25 cellular contexts compared by ENCODE assay signal in genomic region chr17:32684087-32684828, GRCh38.
DNase-seq lines count a peak whose midpoint lies in the region; ATAC-seq and TF ChIP-seq lines count a peak whose summit lies in the region.
"Had no signal": no experiment of that assay in that cellular context is flagged by ENCODE, and none has a peak within 500 bp of the region (broad histone marks: within the 10 kb centered on the region; RNA-seq: fewer than 3 reads in every experiment).

No MANE protein-coding gene starts in this region.

- H3K4me1 ChIP-seq in HUES64 (ENCODE audit: insufficient read depth, low read length) = peaks cover 5% of the 10 kb centered on the region
- no peaks in the 10 kb centered on the region for H3K4me1 ChIP-seq in iPS-15b (ENCODE audit: control insufficient read depth, insufficient read depth, low read length)
- H3K4me1 ChIP-seq: pancreas, SJCRH30, testis had no signal

- no peak overlapping the region for H3K27ac Mint-ChIP-seq in progenitor cell of endocrine pancreas
- no peak overlapping the region for H3K27ac Mint-ChIP-seq in HFFc6
- H3K27ac Mint-ChIP-seq: CD4-positive, alpha-beta memory T cell; dendritic cell treated with granulocyte-macrophage colony-stimulating factor and Interleukin-4, amounts not matched to agents 40 ng/mL and 50 ng/mL, for 4 days; stimulated activated naive B cell treated with anti-CD40 and anti-IgM and Interleukin-4, amounts not matched to agents 10 μg/mL and 1 μg/mL and 100 μg/mL, for 72 hours; T-helper 17 cell had no signal

- peak overlapping the region; percentile 55 for H3K4me3 Mint-ChIP-seq in progenitor cell of endocrine pancreas (ENCODE audit: low read depth)
- no peak overlapping the region for H3K4me3 Mint-ChIP-seq in HFFc6
- H3K4me3 Mint-ChIP-seq: CD4-positive, alpha-beta memory T cell; dendritic cell treated with granulocyte-macrophage colony-stimulating factor and Interleukin-4, amounts not matched to agents 40 ng/mL and 50 ng/mL, for 4 days; stimulated activated naive B cell treated with anti-CD40 and anti-IgM and Interleukin-4, amounts not matched to agents 10 μg/mL and 1 μg/mL and 100 μg/mL, for 72 hours; T-helper 17 cell had no signal

- peaks cover 8% of the 10 kb centered on the region for H3K9me3 Mint-ChIP-seq in progenitor cell of endocrine pancreas (ENCODE audit: low read depth)
- peaks cover 4% of the 10 kb centered on the region; the same call in 1 of the 2 replicates for H3K9me3 Mint-ChIP-seq in HFFc6
- H3K9me3 Mint-ChIP-seq: dendritic cell treated with granulocyte-macrophage colony-stimulating factor and Interleukin-4, amounts not matched to agents 40 ng/mL and 50 ng/mL, for 4 days had no signal

- H3K36me3 ChIP-seq in HUES64 (ENCODE audit: insufficient read depth, low read length) (no peaks in the 10 kb centered on the region), iPS-15b (ENCODE audit: control insufficient read depth, insufficient read depth, low read length) (no peaks in the 10 kb centered on the region)
- H3K36me3 ChIP-seq: pancreas, SJCRH30 had no signal

- H3K9me3 ChIP-seq in HUES64 (ENCODE audit: insufficient read depth, low read depth, low read length) (peaks cover 5% of the 10 kb centered on the region; the same call in 1 of the 2 replicates), iPS-15b (ENCODE audit: control insufficient read depth, insufficient read depth, low read length) (no peaks in the 10 kb centered on the region)
- H3K9me3 ChIP-seq: pancreas, testis had no signal

- H3K27ac ChIP-seq in HUES64 (ENCODE audit: low read depth, low read length) (0 out of 2 replicates have a peak overlapping the region, but pooled peaks have one; percentile 30), angular gyrus (ENCODE audit: low read depth, low read length) (peak overlapping the region; percentile 15)
- H3K27ac ChIP-seq: hepatocyte, KMS-11, pancreas, SJCRH30, testis, VCaP had no signal

- no peak for DNase-seq in progenitor cell of endocrine pancreas (ENCODE audit: low spot score, unreplicated experiment)
- no peak for DNase-seq in HFFc6
- DNase-seq: activated CD4-positive, alpha-beta T cell treated with anti-CD3 and anti-CD28 coated beads, Interleukin-2, amount 50 U/mL, for 4 hours; activated gamma-delta T cell; activated T-cell treated with anti-CD3 and anti-CD28 coated beads for 4 hours; CD4-positive, alpha-beta memory T cell; DMS153; foreskin fibroblast; kidney; NCI-H526; pancreas; SJCRH30; stimulated activated naive B cell treated with anti-CD40 and anti-IgM and Interleukin-4, amounts not matched to agents 10 μg/mL and 1 μg/mL and 100 μg/mL, for 72 hours; T-helper 17 cell; testis had no signal

- no peaks in the 10 kb centered on the region for H3K27me3 ChIP-seq in HUES64 (ENCODE audit: insufficient read depth, low read length)
- H3K27me3 ChIP-seq in iPS-15b (ENCODE audit: control insufficient read depth, insufficient read depth, low read length) = no peaks in the 10 kb centered on the region
- H3K27me3 ChIP-seq: hepatocyte, pancreas, testis had no signal

- H3K36me3 Mint-ChIP-seq in progenitor cell of endocrine pancreas (ENCODE audit: insufficient read depth) = peaks cover 8% of the 10 kb centered on the region
- no peaks in the 10 kb centered on the region; the same call in 1 of the 2 replicates for H3K36me3 Mint-ChIP-seq in HFFc6 (ENCODE audit: low read depth)

- H3K4me3 ChIP-seq in HUES64 (ENCODE audit: low read length) = peak overlapping the region; percentile 42
- peak overlapping the region; percentile 37 for H3K4me3 ChIP-seq in iPS-15b (ENCODE audit: low read depth, low read length)
- H3K4me3 ChIP-seq: hepatocyte, lung, pancreas, SJCRH30, testis had no signal

- TF ChIP-seq CTCF in progenitor cell of endocrine pancreas (IDR thresholded peaks at IDR 0.05; ENCODE audit: unreplicated experiment) = no peak
- TF ChIP-seq CTCF in HFFc6 (IDR thresholded peaks at IDR 0.05) = no peak

- H3K4me1 Mint-ChIP-seq in progenitor cell of endocrine pancreas (ENCODE audit: low read depth) = no peaks in the 10 kb centered on the region
- no peaks in the 10 kb centered on the region for H3K4me1 Mint-ChIP-seq in HFFc6 (ENCODE audit: low read depth)
- H3K4me1 Mint-ChIP-seq: CD4-positive, alpha-beta memory T cell; T-helper 17 cell had no signal

- 74% methylated on average over 9 of the region's 16 CpGs for WGBS in HUES64

- ATAC-seq in GM19397 (IDR thresholded peaks at IDR 0.05; ENCODE audit: unreplicated experiment) = no peak
- no peak for ATAC-seq in GM21447 (IDR thresholded peaks at IDR 0.05; ENCODE audit: unreplicated experiment)
- ATAC-seq: pancreas; stimulated activated naive B cell treated with anti-CD40 and anti-IgM and Interleukin-4, amounts not matched to agents 10 μg/mL and 1 μg/mL and 100 μg/mL, for 72 hours; T-helper 17 cell had no signal

- H3K9ac ChIP-seq in HUES64 (ENCODE audit: low read depth, low read length) (peak overlapping the region; percentile 73; the same call in 1 of the 2 replicates), iPS-15b (ENCODE audit: low read depth, low read length) (no peak overlapping the region)
- H3K9ac ChIP-seq: KMS-11 had no signal

- no peaks in the 10 kb centered on the region for H3K27me3 Mint-ChIP-seq in progenitor cell of endocrine pancreas
- H3K27me3 Mint-ChIP-seq in HFFc6 (ENCODE audit: insufficient read depth) = no peaks in the 10 kb centered on the region
- H3K27me3 Mint-ChIP-seq: CD4-positive, alpha-beta memory T cell; dendritic cell treated with granulocyte-macrophage colony-stimulating factor and Interleukin-4, amounts not matched to agents 40 ng/mL and 50 ng/mL, for 4 days; T-helper 17 cell had no signal
